Comparison of ENCODE assay signal across 14 cellular contexts in the genomic region with DNA sequence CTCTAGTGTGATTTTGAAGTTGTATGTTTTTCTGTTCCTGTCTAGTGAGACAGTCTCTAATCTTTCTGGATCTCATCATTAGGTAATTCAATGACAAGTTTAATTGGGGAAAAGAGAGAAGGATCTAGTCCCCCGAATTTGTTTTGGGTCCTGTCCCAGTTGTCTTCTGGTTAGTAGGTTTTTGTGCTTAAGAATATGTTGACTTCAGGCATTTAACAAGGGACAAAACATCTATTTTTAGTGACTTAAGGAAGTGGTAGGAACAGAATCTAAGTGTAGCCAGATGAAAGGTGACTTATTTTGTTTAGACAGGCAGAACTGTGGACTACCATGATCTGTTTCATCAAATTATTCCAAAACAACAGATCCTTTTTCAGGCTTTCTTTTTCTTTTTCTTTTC. TPM values are rescaled to one million over a fixed set of nuclear protein-coding genes. Genes with fewer than 3 reads are reported as not detected.
DNase-seq lines count a peak whose midpoint lies in the region; ATAC-seq and TF ChIP-seq lines count a peak whose summit lies in the region.
"Had no signal": no experiment of that assay in that cellular context is flagged by ENCODE, and none has a peak within 500 bp of the region (broad histone marks: within the 10 kb centered on the region; RNA-seq: fewer than 3 reads in every experiment).

No MANE protein-coding gene starts in this region.

- peaks cover 60% of the 10 kb centered on the region for H3K36me3 Mint-ChIP-seq in activated B cell treated with CpG ODN at 0.5 μM for 24 hours (ENCODE audit: low read depth)
- H3K36me3 Mint-ChIP-seq in mesothelial cell of epicardium = peaks cover 16% of the 10 kb centered on the region

- H3K79me2 ChIP-seq in DOHH2 (ENCODE audit: control insufficient read depth, low read length) = peaks cover 71% of the 10 kb centered on the region

- H3K4me2 ChIP-seq in BLaER1 (peak overlapping the region; percentile 85), DOHH2 (ENCODE audit: low read length) (peak overlapping the region; percentile 93)

- H3K9me2 ChIP-seq in DOHH2 (replicated peaks; ENCODE audit: control insufficient read depth, low read length) = no peaks in the 10 kb centered on the region

- POLR2A ChIA-PET in activated B cell treated with CpG ODN at 0.5 μM for 24 hours (lab: Charles Lee) = no interaction called here

- peaks cover 12% of the 10 kb centered on the region for H3K9me3 ChIP-seq in BLaER1
- H3K9me3 ChIP-seq in DOHH2 (ENCODE audit: control insufficient read depth, insufficient read depth, low read length) = no peaks in the 10 kb centered on the region
- H3K9me3 ChIP-seq in tibial artery = no peaks in the 10 kb centered on the region
- H3K9me3 ChIP-seq: lower lobe of right lung had no signal

- H3K27ac Mint-ChIP-seq in activated B cell treated with CpG ODN at 0.5 μM for 24 hours = no peak overlapping the region
- H3K27ac Mint-ChIP-seq in mesothelial cell of epicardium = peak overlapping the region; percentile 26

- no peak for TF ChIP-seq CTCF in DOHH2 (IDR thresholded peaks at IDR 0.05; ENCODE audit: low read depth, low read length, poor library complexity, severe bottlenecking)
- no peak for TF ChIP-seq CTCF in activated B cell treated with CpG ODN at 0.5 μM for 24 hours (IDR thresholded peaks at IDR 0.05)
- TF ChIP-seq CTCF in mesothelial cell of epicardium (IDR thresholded peaks at IDR 0.05; ENCODE audit: unreplicated experiment) = no peak
- no peak for TF ChIP-seq CTCF in tibial artery (IDR thresholded peaks at IDR 0.05)

- H3K27ac ChIP-seq in BLaER1 = no peak overlapping the region
- no peak overlapping the region for H3K27ac ChIP-seq in DOHH2 (ENCODE audit: low read depth, low read length)
- H3K27ac ChIP-seq in tibial artery = no peak overlapping the region
- H3K27ac ChIP-seq: lower lobe of right lung had no signal

- ATAC-seq in activated B cell treated with CpG ODN at 0.5 μM for 24 hours (ENCODE audit: low read depth) (no peak), GM19328 (IDR thresholded peaks at IDR 0.05; ENCODE audit: unreplicated experiment) (no peak), GM19455 (IDR thresholded peaks at IDR 0.05; ENCODE audit: unreplicated experiment) (no peak)
- ATAC-seq: lower lobe of right lung had no signal

- H4K20me1 ChIP-seq in BLaER1 (peaks cover 69% of the 10 kb centered on the region), DOHH2 (ENCODE audit: control insufficient read depth, insufficient read depth, low read depth, low read length) (peaks cover 19% of the 10 kb centered on the region)

- H3K4me3 Mint-ChIP-seq in activated B cell treated with CpG ODN at 0.5 μM for 24 hours (peak overlapping the region; percentile 9), mesothelial cell of epicardium (peak overlapping the region; percentile 56)

- H3K9ac ChIP-seq in BLaER1 = no peak overlapping the region

- H3K4me3 ChIP-seq in BLaER1 (no peak overlapping the region), DOHH2 (ENCODE audit: low read length) (peak overlapping the region; percentile 91), tibial artery (no peak overlapping the region)
- H3K4me3 ChIP-seq: lower lobe of right lung had no signal

- peaks cover 64% of the 10 kb centered on the region for H3K4me1 Mint-ChIP-seq in activated B cell treated with CpG ODN at 0.5 μM for 24 hours
- H3K4me1 Mint-ChIP-seq in mesothelial cell of epicardium = peaks cover 49% of the 10 kb centered on the region

- intact Hi-C loops in activated B cell treated with CpG ODN at 0.5 μM for 24 hours (cut with micrococcal nuclease) (loop anchor here (5.0 to 10.0 kb wide), 5 partner anchors 33 to 1301 kb away; partner anchors contain the start of genes AHSA1, ANGEL1, EIF2B2 and TGFB3), tibial artery (cut with DNase I; ENCODE audit: low total_unique reads) (no loop called here)

- H3K27me3 ChIP-seq in BLaER1 = no peaks in the 10 kb centered on the region
- H3K27me3 ChIP-seq in DOHH2 (ENCODE audit: control insufficient read depth, low read length) = no peaks in the 10 kb centered on the region
- no peaks in the 10 kb centered on the region for H3K27me3 ChIP-seq in tibial artery

- CTCF ChIA-PET in activated B cell treated with CpG ODN at 0.5 μM for 24 hours (lab: Charles Lee) = no interaction called here

- no peaks in the 10 kb centered on the region for H3K27me3 Mint-ChIP-seq in activated B cell treated with CpG ODN at 0.5 μM for 24 hours
- peaks cover 21% of the 10 kb centered on the region for H3K27me3 Mint-ChIP-seq in mesothelial cell of epicardium (ENCODE audit: low read depth)

- H3K9me3 Mint-ChIP-seq in activated B cell treated with CpG ODN at 0.5 μM for 24 hours (peaks cover 12% of the 10 kb centered on the region), mesothelial cell of epicardium (peaks cover 6% of the 10 kb centered on the region)

- H3K4me1 ChIP-seq in BLaER1 = peaks cover 58% of the 10 kb centered on the region
- peaks cover 56% of the 10 kb centered on the region for H3K4me1 ChIP-seq in DOHH2 (ENCODE audit: control insufficient read depth, low read length)
- peaks cover 0 to 61% (median 41%) of the 10 kb centered on the region in 4 donors for H3K4me1 ChIP-seq in tibial artery

- DNase-seq in activated B cell treated with CpG ODN at 0.5 μM for 24 hours = no peak
- DNase-seq in mesothelial cell of epicardium (ENCODE audit: low spot score in 2 of 2, unreplicated experiment in 2 of 2) = no peak
- DNase-seq in NAMALWA (ENCODE audit: low spot score) = no peak
- no peak for DNase-seq in tibial artery
- DNase-seq: activated CD8-positive, alpha-beta memory T cell treated with anti-CD3 and anti-CD28 coated beads, Interleukin-2, amount 50 U/mL, for 4 hours; GF-D8; KBM-7; lower lobe of right lung; stimulated activated CD4-positive, alpha-beta T cell treated with anti-CD3 and anti-CD28 coated beads, Interleukin-4, amount 100 ng/mL, for 4 hours; T1000 had no signal

- H3K36me3 ChIP-seq in BLaER1 (peaks cover 52% of the 10 kb centered on the region), DOHH2 (ENCODE audit: control insufficient read depth, low read length) (peaks cover 64% of the 10 kb centered on the region), tibial artery (peaks cover 13 to 26% (median 15%) of the 10 kb centered on the region in 3 donors)

- no peaks in the 10 kb centered on the region for H3F3A ChIP-seq in DOHH2 (ENCODE audit: control insufficient read depth, insufficient read depth)

RNA-seq across cellular contexts. Expression of gene GPATCH2L, which starts 2.2 kb away (rescaled TPM):
- 64.8 and 82.3 TPM in 2 replicates for total RNA-seq in activated B cell treated with CpG ODN at 0.5 μM for 24 hours
- 74.9 to 83.1 TPM (median 80.7 TPM) in 3 replicates for total RNA-seq in mesothelial cell of epicardium
